ENCODE assay signal across 19 cellular contexts in genomic region chr1:206949208-206949607, GRCh38. TPM values are rescaled to one million over a fixed set of nuclear protein-coding genes. Genes with fewer than 3 reads are reported as not detected.
"Had no signal": no experiment of that assay in that cellular context is flagged by ENCODE, and none has a peak within 500 bp of the region (broad histone marks: within the 10 kb centered on the region; RNA-seq: fewer than 3 reads in every experiment).

No MANE protein-coding gene starts in this region.

- H3K4me3 ChIP-seq: tibial artery, vagina had no signal

- H3K4me1 ChIP-seq: vagina had no signal

- H3K9me3 ChIP-seq: tibial artery, vagina had no signal

- ATAC-seq: foreskin keratinocyte had no signal

- H3K27ac ChIP-seq: brain microvascular endothelial cell, foreskin keratinocyte, tibial artery, vagina had no signal

- H3K36me3 ChIP-seq: brain microvascular endothelial cell, tibial artery, vagina had no signal

- H3K27me3 ChIP-seq: vagina had no signal

- DNase-seq: activated CD4-positive, alpha-beta T cell treated with anti-CD3 and anti-CD28 coated beads, Interleukin-2, amount 50 U/mL, for 4 hours; activated CD4-positive, CD25-positive, alpha-beta regulatory T cell treated with anti-CD3 and anti-CD28 coated beads, Interleukin-2, amount 50 U/mL, for 72 hours; activated naive CD4-positive, alpha-beta T cell; activated T-cell treated with anti-CD3 and anti-CD28 coated beads for 4 hours; brain microvascular endothelial cell; effector memory CD4-positive, alpha-beta T cell; foreskin keratinocyte; glutamatergic neuron; kidney; stimulated activated CD4-positive, alpha-beta T cell treated with anti-CD3 and anti-CD28 coated beads, Interleukin-2, amount 100 ng/mL, for 48 hours; stimulated activated naive CD4-positive, alpha-beta T cell; T-helper 9 cell had no signal

RNA-seq across cellular contexts. Expression of gene PIGR, which starts 2.9 kb away (rescaled TPM):
- total RNA-seq: foreskin keratinocyte, osteoblast, pulmonary artery endothelial cell had no signal
- polyA plus RNA-seq: foreskin keratinocyte, neural cell had no signal

RNA-seq across cellular contexts. Expression of gene FCAMR, which starts 21.1 kb away (rescaled TPM):
- total RNA-seq: foreskin keratinocyte, lower leg skin, osteoblast, pulmonary artery endothelial cell, subcutaneous adipose tissue, vagina had no signal
- polyA plus RNA-seq: foreskin keratinocyte, neural cell had no signal

RNA-seq across cellular contexts. Expression of gene FCMR, which starts 27.5 kb away (rescaled TPM):
- total RNA-seq: osteoblast, pulmonary artery endothelial cell had no signal
- polyA plus RNA-seq: neural cell had no signal

RNA-seq across cellular contexts. Expression of gene IL24, which starts 52.0 kb away (rescaled TPM):
- total RNA-seq: kidney, lower leg skin, osteoblast, pulmonary artery endothelial cell, subcutaneous adipose tissue had no signal
- polyA plus RNA-seq: neural cell had no signal
